13 cellular contexts compared by ENCODE assay signal in the genomic region with DNA sequence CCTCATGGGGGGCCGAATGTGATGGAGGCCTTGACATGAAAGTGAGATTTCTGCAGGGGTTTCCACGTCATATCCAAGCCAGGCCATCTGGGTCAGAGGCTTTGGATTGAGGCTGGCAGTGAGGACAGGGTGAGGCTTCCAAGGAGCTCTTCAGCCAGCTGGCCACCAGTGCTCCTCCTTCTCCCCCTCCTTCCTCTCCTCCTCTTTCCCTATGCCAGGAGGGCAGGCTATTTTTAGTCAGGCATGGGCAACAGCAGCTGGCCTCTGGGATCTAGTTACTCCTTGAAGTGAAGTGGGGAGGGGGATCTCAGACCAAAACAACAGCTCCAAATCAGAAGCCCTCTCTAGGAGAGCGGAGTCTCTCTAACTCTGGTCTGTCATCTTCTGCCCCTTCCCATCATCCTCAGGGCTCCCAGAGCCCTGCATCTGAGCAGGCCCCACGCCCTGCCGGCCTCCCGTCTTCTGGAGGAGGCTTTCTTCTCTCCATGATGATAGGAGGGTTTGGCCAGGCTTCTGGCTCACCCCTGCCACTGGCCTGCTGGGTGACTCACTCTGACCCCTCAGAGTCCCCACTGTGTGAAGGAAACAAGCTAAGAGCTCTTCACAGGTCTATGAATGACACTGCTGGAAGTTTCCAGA. TPM values are rescaled to one million over a fixed set of nuclear protein-coding genes. Genes with fewer than 3 reads are reported as not detected.
DNase-seq lines count a peak whose midpoint lies in the region; TF ChIP-seq lines count a peak whose summit lies in the region.
"Had no signal": no experiment of that assay in that cellular context is flagged by ENCODE, and none has a peak within 500 bp of the region (broad histone marks: within the 10 kb centered on the region; RNA-seq: fewer than 3 reads in every experiment).

No MANE protein-coding gene starts in this region.

- peak overlapping the region; percentile 0 for H3K4me2 ChIP-seq in osteoblast (ENCODE audit: insufficient read depth, low read length)
- H3K4me2 ChIP-seq: BLaER1 treated with 17β-estradiol and CSF1 and Interleukin-3, amounts not matched to agents 10 nM and 100 nM had no signal

- peaks cover 10% of the 10 kb centered on the region for H3K27me3 ChIP-seq in osteoblast (ENCODE audit: insufficient read depth, low read length)
- peaks cover 12% of the 10 kb centered on the region for H3K27me3 ChIP-seq in effector memory CD4-positive, alpha-beta T cell (replicated peaks; ENCODE audit: control insufficient read depth, insufficient read depth, low read length, poor library complexity, severe bottlenecking)

- no peaks in the 10 kb centered on the region for H4K20me1 ChIP-seq in osteoblast (ENCODE audit: insufficient read depth, low read length)

- no peaks in the 10 kb centered on the region for H3K9me3 ChIP-seq in osteoblast (ENCODE audit: low read depth, low read length)
- no peaks in the 10 kb centered on the region for H3K9me3 ChIP-seq in effector memory CD4-positive, alpha-beta T cell (ENCODE audit: control insufficient read depth, low read length)
- H3K9me3 ChIP-seq: BLaER1 treated with 17β-estradiol and CSF1 and Interleukin-3, amounts not matched to agents 10 nM and 100 nM; breast epithelium had no signal

- TF ChIP-seq CTCF in AG10803 (conservative IDR thresholded peaks at IDR 0.05; ENCODE audit: low read length) (no peak), osteoblast (IDR thresholded peaks at IDR 0.05; ENCODE audit: extremely low read depth, low read depth, low read length) (no peak)

- H3K4me3 ChIP-seq in AG10803 (ENCODE audit: low read length) (no peak overlapping the region), osteoblast (ENCODE audit: insufficient read depth, low read length) (no peak overlapping the region)
- no peak overlapping the region for H3K4me3 ChIP-seq in effector memory CD4-positive, alpha-beta T cell (ENCODE audit: insufficient read depth, low read depth, low read length, poor library complexity, severe bottlenecking)
- H3K4me3 ChIP-seq: BLaER1 treated with 17β-estradiol and CSF1 and Interleukin-3, amounts not matched to agents 10 nM and 100 nM; breast epithelium; SK-N-MC had no signal

- H3K27ac ChIP-seq in osteoblast (ENCODE audit: low read depth, low read length), result peak overlapping the region; percentile 52
- H3K27ac ChIP-seq in effector memory CD4-positive, alpha-beta T cell (ENCODE audit: insufficient read depth, low read length, poor library complexity, severe bottlenecking), result no peak overlapping the region
- H3K27ac ChIP-seq: BLaER1 treated with 17β-estradiol and CSF1 and Interleukin-3, amounts not matched to agents 10 nM and 100 nM; SK-N-MC had no signal

- H3K4me1 ChIP-seq in osteoblast (ENCODE audit: insufficient read depth, low read length), result peaks cover 20% of the 10 kb centered on the region
- H3K4me1 ChIP-seq in effector memory CD4-positive, alpha-beta T cell (ENCODE audit: control insufficient read depth, insufficient read depth, low read length, poor library complexity, severe bottlenecking), result peaks cover 5% of the 10 kb centered on the region

- H3K79me2 ChIP-seq in osteoblast (ENCODE audit: insufficient read depth, low read length), result no peaks in the 10 kb centered on the region

- DNase-seq in AG10803 (ENCODE audit: low read depth) (peak; percentile 55), NCI-H82 treated with DMSO at 0.1 percent for 48 hours (lab: John Stamatoyannopoulos, UW; ENCODE audit: unreplicated experiment) (peak; percentile 96), fibroblast of gingiva (ENCODE audit: low read depth) (peak; percentile 73), osteoblast (ENCODE audit: insufficient read length, low spot score, missing footprints) (peak; percentile 91), HK-2 (ENCODE audit: unreplicated experiment) (no peak), Ammon's horn (ENCODE audit: low spot score) (no peak)
- DNase-seq in effector memory CD4-positive, alpha-beta T cell, result no peak
- DNase-seq in effector CD8-positive, alpha-beta T cell (lab: John Stamatoyannopoulos, UW), result no peak
- DNase-seq: NCI-H1092 treated with DMSO at 0.1 percent for 48 hours; stimulated activated CD8-positive, alpha-beta memory T cell treated with anti-CD3 and anti-CD28 coated beads, Interleukin-4, amount 100 ng/mL, for 48 hours had no signal

- H3K36me3 ChIP-seq in osteoblast (ENCODE audit: insufficient read depth, low read length), result no peaks in the 10 kb centered on the region
- no peaks in the 10 kb centered on the region for H3K36me3 ChIP-seq in effector memory CD4-positive, alpha-beta T cell (ENCODE audit: control insufficient read depth, insufficient read depth, low read length)
- H3K36me3 ChIP-seq: BLaER1 treated with 17β-estradiol and CSF1 and Interleukin-3, amounts not matched to agents 10 nM and 100 nM; breast epithelium had no signal

- H2AFZ ChIP-seq in osteoblast (ENCODE audit: low read length), result peak overlapping the region; percentile 79

RNA-seq across cellular contexts. Expression of a gene that starts 0.6 kb away (rescaled TPM):
- total RNA-seq in osteoblast, result 0.29 and 0.36 TPM in 2 replicates

RNA-seq across cellular contexts. Expression of a gene that starts 7.1 kb away (rescaled TPM):
- total RNA-seq in osteoblast, result 69.0 and 101 TPM in 2 replicates

RNA-seq across cellular contexts. Expression of a gene that starts 14.1 kb away (rescaled TPM):
- total RNA-seq in osteoblast, result 2.5 and 2.7 TPM in 2 replicates

RNA-seq across cellular contexts. Expression of a gene that starts 30.7 kb away (rescaled TPM):
- total RNA-seq in osteoblast, result 29.8 and 31.8 TPM in 2 replicates

RNA-seq across cellular contexts. Expression of a gene that starts 30.9 kb away (rescaled TPM):
- total RNA-seq in osteoblast, result 4.7 and 5.3 TPM in 2 replicates

Comparison
In these comparisons a context has a peak if more than half of its experiments do, and no peak if none do; other contexts are left out.
1. DNase-seq: peak in AG10803 (single experiment), NCI-H82 treated with DMSO at 0.1 percent for 48 hours (single experiment), fibroblast of gingiva (single experiment) and osteoblast (single experiment); none in HK-2 (single experiment), Ammon's horn (single experiment), effector memory CD4-positive, alpha-beta T cell (0 of 3) and effector CD8-positive, alpha-beta T cell (single experiment).